12 cellular contexts compared by ENCODE assay signal in the genomic region with DNA sequence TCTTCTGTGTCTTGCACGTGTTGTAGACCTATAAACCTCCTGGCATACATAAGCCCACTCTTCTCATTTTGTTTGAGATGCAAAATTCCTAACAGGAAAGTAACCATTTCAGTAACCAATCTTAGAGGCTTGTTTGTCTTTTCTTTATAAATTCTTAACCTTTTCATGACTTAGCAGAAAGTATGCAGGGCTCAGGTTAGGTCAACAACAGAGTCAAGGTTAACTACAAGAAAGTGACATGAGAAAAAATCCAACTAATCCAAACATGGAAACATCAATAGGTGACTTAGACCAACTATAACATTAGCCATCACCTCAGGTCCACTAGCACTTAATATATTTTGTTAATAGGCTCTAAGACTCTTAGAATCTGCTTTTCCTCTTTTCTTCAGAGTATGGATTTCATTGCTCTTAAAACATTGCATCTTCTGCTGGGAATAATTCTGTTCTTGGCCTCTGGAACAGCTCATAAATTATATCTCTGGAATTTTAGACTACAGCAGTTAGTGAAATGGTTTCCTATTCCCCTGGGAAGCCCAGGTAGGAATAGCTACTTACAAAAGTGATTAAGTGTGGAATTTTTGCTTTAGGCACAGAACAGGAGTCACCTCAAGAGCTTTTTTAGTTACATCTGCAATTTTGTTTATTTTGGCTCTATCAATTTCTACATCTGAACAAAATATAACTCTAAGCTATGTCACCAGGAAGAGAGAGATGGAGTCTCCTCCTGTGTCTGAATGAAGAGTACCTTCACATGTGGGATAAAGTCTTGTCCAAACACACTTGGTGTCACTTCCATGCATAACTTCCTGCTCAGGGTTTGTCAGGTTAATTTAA.
DNase-seq lines count a peak whose midpoint lies in the region; TF ChIP-seq lines count a peak whose summit lies in the region.
"Had no signal": no experiment of that assay in that cellular context is flagged by ENCODE, and none has a peak within 500 bp of the region (broad histone marks: within the 10 kb centered on the region; RNA-seq: fewer than 3 reads in every experiment).

No MANE protein-coding gene starts in this region.

- in situ Hi-C loops in Caki2 (cut with HindIII; ENCODE audit: low pct_unique_long_range_greater_than_20kb, low sequenced_read_pairs) = no loop called here
- in situ Hi-C loops in KBM-7 (cut with MboI; ENCODE audit: low pct_unique_long_range_greater_than_20kb, low sequenced_read_pairs) = no loop called here

- no peak for TF ChIP-seq POLR2A in erythroblast (IDR thresholded peaks at IDR 0.05; ENCODE audit: low read length)

- CTCF ChIA-PET in HEK293T (lab: Yijun Ruan, JAX) = interaction anchor here (0.6 to 0.7 kb wide), 2 partner anchors 20 to 93 kb away, joined by 3 read pairs; no protein-coding TSS in a partner anchor

- DNase-seq in Caki2 (ENCODE audit: low read depth) = peak; percentile 37
- DNase-seq in M059J (ENCODE audit: low read depth) = peak; percentile 37
- peak; percentile 61 for DNase-seq in left kidney (ENCODE audit: low read depth, low spot score)
- DNase-seq in renal cortical epithelial cell (ENCODE audit: low read depth) = peak; percentile 70
- DNase-seq in HEK293T (ENCODE audit: extremely low spot score) = no peak
- DNase-seq in erythroblast (lab: John Stamatoyannopoulos, UW) = no peak
- DNase-seq in KBM-7 = no peak
- DNase-seq: BE2C; CD8-positive, alpha-beta T cell; COR-L47; DND-41; H9 had no signal

- POLR2A ChIA-PET in HEK293T (lab: Yijun Ruan, JAX) = interaction anchor here (0.6 kb wide), 1 partner anchor 16 kb away, joined by 3 read pairs; no protein-coding TSS in a partner anchor

TF ChIP-seq in HEK293T, 16 proteins besides CTCF, POLR2A, EP300 and RAD21:
- no peak for TF ChIP-seq BHLHE40 (IDR thresholded peaks at IDR 0.05; ENCODE audit: borderline replicate concordance)
TF ChIP-seq in HEK293T: peak in this region for 0.

Comparison
In these comparisons a context has a peak if more than half of its experiments do, and no peak if none do; other contexts are left out.
1. DNase-seq: peak in Caki2 (single experiment), M059J (single experiment), left kidney (single experiment) and renal cortical epithelial cell (single experiment); none in HEK293T (single experiment), erythroblast (0 of 2) and KBM-7 (single experiment).